In genomic region chr6:118535176-118535844, GRCh38 we compare ENCODE assay signal across 26 cellular contexts. TPM values are rescaled to one million over a fixed set of nuclear protein-coding genes. Genes with fewer than 3 reads are reported as not detected.
"Had no signal": no experiment of that assay in that cellular context is flagged by ENCODE, and none has a peak within 500 bp of the region (broad histone marks: within the 10 kb centered on the region; RNA-seq: fewer than 3 reads in every experiment).

No MANE protein-coding gene starts in this region.

- H3K4me3 Mint-ChIP-seq: dendritic cell treated with granulocyte-macrophage colony-stimulating factor and Interleukin-4, amounts not matched to agents 40 ng/mL and 50 ng/mL, for 4 days; immature natural killer cell; mesothelial cell of epicardium; naive thymus-derived CD8-positive, alpha-beta T cell; neural progenitor cell; T-helper 17 cell had no signal

- H3K9me3 Mint-ChIP-seq: dendritic cell treated with granulocyte-macrophage colony-stimulating factor and Interleukin-4, amounts not matched to agents 40 ng/mL and 50 ng/mL, for 4 days; immature natural killer cell had no signal

- H3K27me3 Mint-ChIP-seq: dendritic cell treated with granulocyte-macrophage colony-stimulating factor and Interleukin-4, amounts not matched to agents 40 ng/mL and 50 ng/mL, for 4 days; naive thymus-derived CD8-positive, alpha-beta T cell; T-helper 17 cell had no signal

- H3K36me3 Mint-ChIP-seq: immature natural killer cell had no signal

- H3K27ac Mint-ChIP-seq: dendritic cell treated with granulocyte-macrophage colony-stimulating factor and Interleukin-4, amounts not matched to agents 40 ng/mL and 50 ng/mL, for 4 days; mesothelial cell of epicardium; naive thymus-derived CD8-positive, alpha-beta T cell; neural progenitor cell; T-helper 17 cell had no signal

- ATAC-seq: body of pancreas; left lung; naive thymus-derived CD8-positive, alpha-beta T cell; sciatic nerve; T-helper 17 cell; upper lobe of right lung had no signal

- H3K4me1 Mint-ChIP-seq: neural progenitor cell had no signal

- DNase-seq: activated CD4-positive, alpha-beta T cell treated with anti-CD3 and anti-CD28 coated beads, Interleukin-2, amount 50 U/mL, for 4 hours; activated CD4-positive, CD25-positive, alpha-beta regulatory T cell; activated naive CD4-positive, alpha-beta T cell; anterior cingulate cortex; body of pancreas; caudate nucleus; effector CD4-positive, alpha-beta T cell; glutamatergic neuron; immature natural killer cell; kidney glomerular epithelial cell; left lung; naive thymus-derived CD8-positive, alpha-beta T cell; small intestine; stimulated activated CD4-positive, alpha-beta T cell treated with anti-CD3 and anti-CD28 coated beads, Interleukin-2, amount 100 ng/mL, for 48 hours; stimulated activated naive CD4-positive, alpha-beta T cell treated with Interleukin-2 at 50 U/mL for 16 hours; substantia nigra; T-helper 17 cell; thyroid gland; upper lobe of right lung had no signal

RNA-seq across cellular contexts. Expression of gene PLN, which starts 12.8 kb away (rescaled TPM):
- total RNA-seq: lung microvascular endothelial cell; naive thymus-derived CD8-positive, alpha-beta T cell; renal cortical epithelial cell; SK-MEL-5; T-helper 17 cell had no signal
